In the genomic region with DNA sequence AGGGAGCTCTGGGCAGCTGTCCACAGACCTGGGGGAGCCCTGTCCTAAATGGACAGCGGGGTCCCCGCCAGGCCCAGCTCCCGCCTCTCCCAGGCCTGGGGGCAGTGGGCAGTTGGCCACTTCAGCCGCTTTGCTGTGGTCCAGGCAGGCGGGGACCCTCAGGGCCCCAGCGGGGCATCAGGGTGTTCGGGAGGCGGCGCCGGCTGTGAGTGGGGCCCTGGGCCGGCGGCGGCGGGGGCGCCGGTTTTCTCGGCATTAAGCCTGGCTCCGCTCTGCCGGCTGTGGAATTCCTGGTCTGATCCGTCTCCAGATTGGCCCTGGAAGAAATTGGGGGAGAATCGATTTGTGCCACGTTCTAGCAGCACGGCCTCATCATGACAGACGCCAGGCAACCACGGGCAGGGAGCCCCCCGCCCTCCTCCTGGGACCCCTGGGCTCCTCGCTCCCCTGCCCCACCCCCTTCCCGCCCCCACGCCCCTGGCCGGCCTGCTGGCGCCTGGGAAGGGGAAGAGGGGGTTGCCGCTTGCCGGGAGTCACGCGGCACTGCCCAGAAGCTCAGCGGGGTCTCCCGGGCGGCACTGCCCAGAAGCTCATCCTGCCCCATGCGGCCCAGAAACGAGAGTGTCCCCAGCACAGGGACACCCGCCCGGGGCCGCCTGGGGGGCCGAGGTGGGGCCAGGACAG, we compare ENCODE assay signal across 17 cellular contexts. TPM values are rescaled to one million over a fixed set of nuclear protein-coding genes. Genes with fewer than 3 reads are reported as not detected.
DNase-seq lines count a peak whose midpoint lies in the region; ATAC-seq lines count a peak whose summit lies in the region.
"Had no signal": no experiment of that assay in that cellular context is flagged by ENCODE, and none has a peak within 500 bp of the region (broad histone marks: within the 10 kb centered on the region; RNA-seq: fewer than 3 reads in every experiment).

No MANE protein-coding gene starts in this region.

- CTCF ChIA-PET in activated CD4-positive, alpha-beta memory T cell treated with anti-CD3 and anti-CD28 coated beads, Interleukin-2, amount 10 ng/mL, durations not matched to agents 7 days and 5 days (lab: Charles Lee), result no interaction called here
- CTCF ChIA-PET in activated CD4-positive, alpha-beta T cell treated with anti-CD3 and anti-CD28 coated beads, Interleukin-2, amount 10 ng/mL, durations not matched to agents 7 days and 5 days (lab: Charles Lee), result no interaction called here

- no peaks in the 10 kb centered on the region for H3K27me3 Mint-ChIP-seq in activated CD4-positive, alpha-beta memory T cell treated with anti-CD3 and anti-CD28 coated beads, Interleukin-2, amount 10 ng/mL, durations not matched to agents 7 days and 5 days
- no peaks in the 10 kb centered on the region for H3K27me3 Mint-ChIP-seq in activated CD4-positive, alpha-beta T cell treated with anti-CD3 and anti-CD28 coated beads, Interleukin-2, amount 10 ng/mL, durations not matched to agents 7 days and 5 days

- H3K9me3 Mint-ChIP-seq in activated CD4-positive, alpha-beta memory T cell treated with anti-CD3 and anti-CD28 coated beads, Interleukin-2, amount 10 ng/mL, durations not matched to agents 7 days and 5 days, result no peaks in the 10 kb centered on the region
- H3K9me3 Mint-ChIP-seq in activated CD4-positive, alpha-beta T cell treated with anti-CD3 and anti-CD28 coated beads, Interleukin-2, amount 10 ng/mL, durations not matched to agents 7 days and 5 days, result no peaks in the 10 kb centered on the region

- no peak overlapping the region for H3K4me3 Mint-ChIP-seq in activated CD4-positive, alpha-beta memory T cell treated with anti-CD3 and anti-CD28 coated beads, Interleukin-2, amount 10 ng/mL, durations not matched to agents 7 days and 5 days
- no peak overlapping the region for H3K4me3 Mint-ChIP-seq in activated CD4-positive, alpha-beta T cell treated with anti-CD3 and anti-CD28 coated beads, Interleukin-2, amount 10 ng/mL, durations not matched to agents 7 days and 5 days

- H3K36me3 Mint-ChIP-seq in activated CD4-positive, alpha-beta memory T cell treated with anti-CD3 and anti-CD28 coated beads, Interleukin-2, amount 10 ng/mL, durations not matched to agents 7 days and 5 days (ENCODE audit: low read depth), result no peaks in the 10 kb centered on the region
- H3K36me3 Mint-ChIP-seq in activated CD4-positive, alpha-beta T cell treated with anti-CD3 and anti-CD28 coated beads, Interleukin-2, amount 10 ng/mL, durations not matched to agents 7 days and 5 days (ENCODE audit: low read depth), result no peaks in the 10 kb centered on the region

- H3K4me1 Mint-ChIP-seq in activated CD4-positive, alpha-beta memory T cell treated with anti-CD3 and anti-CD28 coated beads, Interleukin-2, amount 10 ng/mL, durations not matched to agents 7 days and 5 days, result no peaks in the 10 kb centered on the region
- H3K4me1 Mint-ChIP-seq in activated CD4-positive, alpha-beta T cell treated with anti-CD3 and anti-CD28 coated beads, Interleukin-2, amount 10 ng/mL, durations not matched to agents 7 days and 5 days, result no peaks in the 10 kb centered on the region

- no peak for ATAC-seq in HG03439 (IDR thresholded peaks at IDR 0.05; ENCODE audit: unreplicated experiment)

- H3K27ac Mint-ChIP-seq in activated CD4-positive, alpha-beta memory T cell treated with anti-CD3 and anti-CD28 coated beads, Interleukin-2, amount 10 ng/mL, durations not matched to agents 7 days and 5 days, result no peak overlapping the region
- no peak overlapping the region for H3K27ac Mint-ChIP-seq in activated CD4-positive, alpha-beta T cell treated with anti-CD3 and anti-CD28 coated beads, Interleukin-2, amount 10 ng/mL, durations not matched to agents 7 days and 5 days

- POLR2A ChIA-PET in activated CD4-positive, alpha-beta memory T cell treated with anti-CD3 and anti-CD28 coated beads, Interleukin-2, amount 10 ng/mL, durations not matched to agents 7 days and 5 days (lab: Charles Lee), result no interaction called here
- POLR2A ChIA-PET in activated CD4-positive, alpha-beta T cell treated with anti-CD3 and anti-CD28 coated beads, Interleukin-2, amount 10 ng/mL, durations not matched to agents 7 days and 5 days (lab: Charles Lee), result no interaction called here

- DNase-seq in NCI-H2171 treated with DMSO at 0.1 percent for 48 hours (lab: John Stamatoyannopoulos, UW) (peak; percentile 4), NCI-H2171 (lab: John Stamatoyannopoulos, UW) (no peak), NCI-H69 (lab: John Stamatoyannopoulos, UW) (peak; percentile 62), medulla oblongata (ENCODE audit: extremely low spot score) (peak; percentile 23)
- no peak for DNase-seq in activated effector memory CD4-positive, alpha-beta T cell treated with Interleukin-2 at 50 U/mL for 16 hours
- DNase-seq in activated CD4-positive, alpha-beta memory T cell treated with anti-CD3 and anti-CD28 coated beads, Interleukin-2, amount 10 ng/mL, durations not matched to agents 7 days and 5 days, result no peak
- no peak for DNase-seq in activated CD4-positive, alpha-beta T cell treated with anti-CD3 and anti-CD28 coated beads, Interleukin-2, amount 10 ng/mL, durations not matched to agents 7 days and 5 days
- DNase-seq: DMS53, H7, MV-4-11, NCI-H1436, NCI-H2029, NCI-H524 had no signal

RNA-seq across cellular contexts. Expression of gene SSTR5, which starts 28.6 kb away (rescaled TPM):
- total RNA-seq in activated CD4-positive, alpha-beta memory T cell treated with anti-CD3 and anti-CD28 coated beads, Interleukin-2, amount 10 ng/mL, durations not matched to agents 7 days and 5 days, result not detected
- not detected for total RNA-seq in activated CD4-positive, alpha-beta T cell treated with anti-CD3 and anti-CD28 coated beads, Interleukin-2, amount 10 ng/mL, durations not matched to agents 7 days and 5 days
- total RNA-seq: A172, K562, SK-MEL-5 had no signal

RNA-seq across cellular contexts. Expression of gene C1QTNF8, which starts 52.1 kb away (rescaled TPM):
- not detected for total RNA-seq in activated CD4-positive, alpha-beta memory T cell treated with anti-CD3 and anti-CD28 coated beads, Interleukin-2, amount 10 ng/mL, durations not matched to agents 7 days and 5 days
- total RNA-seq in activated CD4-positive, alpha-beta T cell treated with anti-CD3 and anti-CD28 coated beads, Interleukin-2, amount 10 ng/mL, durations not matched to agents 7 days and 5 days, result not detected
- total RNA-seq: H7, K562, SK-MEL-5 had no signal

Comparison
In these comparisons a context has a peak if more than half of its experiments do, and no peak if none do; other contexts are left out.
1. DNase-seq: peak in NCI-H2171 treated with DMSO at 0.1 percent for 48 hours (single experiment), NCI-H69 (single experiment) and medulla oblongata (single experiment); none in NCI-H2171 (single experiment), activated effector memory CD4-positive, alpha-beta T cell treated with Interleukin-2 at 50 U/mL for 16 hours (single experiment), activated CD4-positive, alpha-beta memory T cell treated with anti-CD3 and anti-CD28 coated beads, Interleukin-2, amount 10 ng/mL, durations not matched to agents 7 days and 5 days (single experiment) and activated CD4-positive, alpha-beta T cell treated with anti-CD3 and anti-CD28 coated beads, Interleukin-2, amount 10 ng/mL, durations not matched to agents 7 days and 5 days (single experiment).